In genomic region chr2:113080134-113080533, GRCh38 we compare ENCODE assay signal across 8 cellular contexts. TPM values are rescaled to one million over a fixed set of nuclear protein-coding genes. Genes with fewer than 3 reads are reported as not detected.
DNase-seq lines count a peak whose midpoint lies in the region; ATAC-seq and TF ChIP-seq lines count a peak whose summit lies in the region.

No MANE protein-coding gene starts in this region.

- H3K4me3 ChIP-seq in BE2C (ENCODE audit: low read depth, low read length) = no peak overlapping the region
- H3K4me3 ChIP-seq in H7 (ENCODE audit: insufficient read depth, low read depth, low read length) = no peak overlapping the region
- H3K4me3 ChIP-seq in OCI-LY7 (ENCODE audit: low read depth, low read length, poor library complexity, severe bottlenecking) = no peak overlapping the region
- H3K4me3 ChIP-seq in right atrium auricular region = no peak overlapping the region

- no peaks in the 10 kb centered on the region for H3K36me3 ChIP-seq in BE2C
- H3K36me3 ChIP-seq in H7 (replicated peaks; ENCODE audit: control insufficient read depth, insufficient read depth, low read length) = no peaks in the 10 kb centered on the region
- no peaks in the 10 kb centered on the region for H3K36me3 ChIP-seq in OCI-LY7 (ENCODE audit: insufficient read depth, low read length)
- H3K36me3 ChIP-seq in right atrium auricular region = no peaks in the 10 kb centered on the region

- CTCF ChIA-PET in OCI-LY7 (lab: Charles Lee; ENCODE audit: unreplicated experiment) = interaction anchor here (1.0 kb wide), 1 partner anchor 58 kb away, joined by 5 read pairs; no protein-coding TSS in a partner anchor

- no peak overlapping the region for H3K4me2 ChIP-seq in OCI-LY7 (ENCODE audit: low read length)

- TF ChIP-seq CTCF in BE2C (IDR thresholded peaks at IDR 0.05; ENCODE audit: low read depth, low read length) = peak; percentile 57
- peak; percentile 85 for TF ChIP-seq CTCF in OCI-LY7 (conservative IDR thresholded peaks at IDR 0.05; ENCODE audit: low read length)
- TF ChIP-seq CTCF in right atrium auricular region (IDR thresholded peaks at IDR 0.05) = peak in 1 of 2 donors; percentile 66

- H4K20me1 ChIP-seq in OCI-LY7 (ENCODE audit: insufficient read depth, low read length) = no peaks in the 10 kb centered on the region

- H3K27me3 ChIP-seq in BE2C (no peaks in the 10 kb centered on the region), H7 (ENCODE audit: control insufficient read depth, insufficient read depth, low read length) (no peaks in the 10 kb centered on the region), right atrium auricular region (no peaks in the 10 kb centered on the region)

- no peaks in the 10 kb centered on the region for H3K79me2 ChIP-seq in OCI-LY7 (ENCODE audit: insufficient read depth, low read depth, low read length)

- no peak overlapping the region for H2AFZ ChIP-seq in OCI-LY7 (ENCODE audit: low read length)

- H3K4me1 ChIP-seq in BE2C (no peaks in the 10 kb centered on the region), OCI-LY7 (ENCODE audit: insufficient read depth, low read length, poor library complexity, severe bottlenecking) (no peaks in the 10 kb centered on the region), right atrium auricular region (no peaks in the 10 kb centered on the region)

- intact Hi-C loops in OCI-LY7 (cut with micrococcal nuclease; ENCODE audit: unreplicated experiment) = no loop called here

- H3K27ac ChIP-seq in OCI-LY7 (ENCODE audit: low read depth, low read length, poor library complexity, severe bottlenecking) (no peak overlapping the region), right atrium auricular region (no peak overlapping the region)

- H3K9me3 ChIP-seq in BE2C (no peaks in the 10 kb centered on the region), OCI-LY7 (ENCODE audit: low read length) (no peaks in the 10 kb centered on the region), right atrium auricular region (no peaks in the 10 kb centered on the region)

- no TSS peak for BruUV-seq in OCI-LY7 (replicated peaks; lab: Mats Ljungman, UMichigan)

- ATAC-seq in HG03457 (IDR thresholded peaks at IDR 0.05; ENCODE audit: unreplicated experiment) = no peak

- POLR2A ChIA-PET in OCI-LY7 (lab: Charles Lee) = interaction anchor here (0.6 to 1.0 kb wide), 2 partner anchors 18 to 1171 kb away, joined by 3 read pairs; no protein-coding TSS in a partner anchor

- DNase-seq in BE2C (peak; percentile 15), H7 (peak; percentile 71), OCI-LY7 (ENCODE audit: low spot score) (peak; percentile 26), right atrium auricular region (ENCODE audit: low spot score) (peak; percentile 58), HPDE6-E6E7 (ENCODE audit: extremely low spot score) (no peak)
- peak in 3 of 4 experiments; percentile 11 to 28 (median 16) for DNase-seq in activated naive CD4-positive, alpha-beta T cell (lab: John Stamatoyannopoulos, UW)
- peak; percentile 41 to 50 for DNase-seq in stimulated activated CD4-positive, alpha-beta T cell treated with anti-CD3 and anti-CD28 coated beads, Interleukin-1b, Interleukin-23, amount 100 ng/mL, for 4 hours (ENCODE audit: low read depth in 2 of 2)

- H3K9me2 ChIP-seq in OCI-LY7 (ENCODE audit: insufficient read depth, low read length) = no peaks in the 10 kb centered on the region

RNA-seq across cellular contexts. Expression of gene IL1F10, which starts 12.4 kb away (rescaled TPM):
- not detected for polyA plus RNA-seq in BE2C (2012; ENCODE audit: insufficient read depth, insufficient read length, low read depth)
- total RNA-seq in H7 (2014; rRNA removed; shearing (Covaris generic)) = not detected in 2 replicates
- not detected in 2 replicates for total RNA-seq in OCI-LY7 (2014; rRNA removed; shearing (Covaris generic))
- total RNA-seq in OCI-LY7 (2022) = not detected in 2 replicates
- total RNA-seq in right atrium auricular region = not detected

RNA-seq across cellular contexts. Expression of gene IL36RN, which starts 21.1 kb away (rescaled TPM):
- not detected for polyA plus RNA-seq in BE2C (2012; ENCODE audit: insufficient read depth, insufficient read length, low read depth)
- not detected in 2 replicates for total RNA-seq in H7 (2014; rRNA removed; shearing (Covaris generic))
- total RNA-seq in OCI-LY7 (2014; rRNA removed; shearing (Covaris generic)) = not detected in 2 replicates
- total RNA-seq in OCI-LY7 (2022) (not detected in 2 replicates), right atrium auricular region (not detected)

RNA-seq across cellular contexts. Expression of gene IL36B, which starts 27.5 kb away (rescaled TPM):
- polyA plus RNA-seq in BE2C (2012; ENCODE audit: insufficient read depth, insufficient read length, low read depth) = not detected
- not detected in 2 replicates for total RNA-seq in H7 (2014; rRNA removed; shearing (Covaris generic))
- total RNA-seq in OCI-LY7 (2014; rRNA removed; shearing (Covaris generic)) = not detected in 2 replicates
- total RNA-seq in OCI-LY7 (2022) (not detected in 2 replicates), right atrium auricular region (not detected)

RNA-seq across cellular contexts. Expression of gene IL1RN, which starts 47.3 kb away (rescaled TPM):
- polyA plus RNA-seq in BE2C (2012; ENCODE audit: insufficient read depth, insufficient read length, low read depth) = not detected
- not detected in 2 replicates for total RNA-seq in H7 (2014; rRNA removed; shearing (Covaris generic))
- not detected in 2 replicates for total RNA-seq in OCI-LY7 (2014; rRNA removed; shearing (Covaris generic))
- total RNA-seq in OCI-LY7 (2022) (not detected in 2 replicates), right atrium auricular region (1 to 10 TPM in 1 of 2 donors, under 1 TPM in 1; 0.41 to 1.3 TPM)
